Comparison of ENCODE assay signal across 12 cellular contexts in the genomic region with DNA sequence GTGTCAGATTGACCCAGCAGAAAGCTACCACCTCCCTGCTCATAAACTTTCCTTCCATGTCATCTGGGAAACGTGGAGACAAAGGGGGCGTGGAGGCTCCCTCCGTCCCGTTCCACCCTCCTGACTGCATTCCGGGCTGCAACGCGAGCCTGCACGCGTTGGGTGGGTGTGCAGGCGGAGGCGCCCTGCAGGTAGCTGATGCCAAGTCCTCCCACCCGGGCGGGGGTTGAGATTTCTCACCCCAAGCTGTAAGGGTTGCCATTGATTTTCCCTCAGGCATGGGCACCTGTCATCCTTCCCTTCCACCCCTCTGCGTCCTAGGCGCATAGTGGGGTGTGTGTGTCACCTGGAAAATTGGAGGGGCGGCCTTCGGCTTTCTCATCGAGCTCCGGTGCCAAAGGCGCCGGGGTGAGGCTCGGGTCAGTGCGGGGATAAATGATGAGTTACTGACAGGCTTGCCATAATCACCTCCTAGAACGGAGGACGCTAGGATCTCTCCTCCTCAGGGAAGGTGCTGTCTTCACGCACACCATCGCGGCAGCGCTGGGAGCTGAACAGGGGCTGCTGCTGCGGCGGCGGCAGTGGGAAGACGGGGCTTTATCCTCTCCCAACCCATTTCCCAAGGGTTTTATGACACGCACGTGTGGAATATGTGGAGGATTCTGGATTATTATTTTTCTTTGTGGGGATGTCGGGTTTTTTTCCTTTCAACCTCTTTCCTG. TPM values are rescaled to one million over a fixed set of nuclear protein-coding genes. Genes with fewer than 3 reads are reported as not detected.
DNase-seq lines count a peak whose midpoint lies in the region; ATAC-seq, FAIRE-seq and TF ChIP-seq lines count a peak whose summit lies in the region.
"Had no signal": no experiment of that assay in that cellular context is flagged by ENCODE, and none has a peak within 500 bp of the region (broad histone marks: within the 10 kb centered on the region; RNA-seq: fewer than 3 reads in every experiment).

No MANE protein-coding gene starts in this region.

- H3K9me3 ChIP-seq in GM23248 (ENCODE audit: low read depth) (no peaks in the 10 kb centered on the region), pancreas (no peaks in the 10 kb centered on the region)

- DNase-seq in GM23248 (no peak), NCI-H526 treated with DMSO at 0.1 percent for 48 hours (lab: John Stamatoyannopoulos, UW) (peak; percentile 17), glutamatergic neuron (peak; percentile 24), pancreas (peak in 1 of 6 donors; percentile 64), cortex of kidney (lab: John Stamatoyannopoulos, UW) (no peak), NCI-H1436 treated with DMSO at 0.1 percent for 48 hours (lab: John Stamatoyannopoulos, UW) (no peak)
- no peak for DNase-seq in stimulated activated CD4-positive, alpha-beta T cell treated with anti-CD3 and anti-CD28 coated beads, Interleukin-4, amount 100 ng/mL, for 4 hours
- DNase-seq in stimulated activated effector memory CD8-positive, alpha-beta T cell treated with anti-CD3 and anti-CD28 coated beads, Interleukin-12 subunit alpha, Interleukin-12 subunit beta, amount 100 ng/mL, for 72 hours (ENCODE audit: low spot score in 2 of 2) = no peak
- DNase-seq: DND-41, PC-3 had no signal

- peaks cover 5% of the 10 kb centered on the region for H3K9me3 Mint-ChIP-seq in glutamatergic neuron (ENCODE audit: unreplicated experiment)
- peaks cover 2% of the 10 kb centered on the region for H3K9me3 Mint-ChIP-seq in stimulated activated effector memory CD8-positive, alpha-beta T cell treated with anti-CD3 and anti-CD28 coated beads, Interleukin-12 subunit alpha, Interleukin-12 subunit beta, amount 100 ng/mL, for 72 hours

- H3K36me3 ChIP-seq in GM23248 (ENCODE audit: low read depth) (no peaks in the 10 kb centered on the region), pancreas (no peaks in the 10 kb centered on the region)

- H4K20me1 ChIP-seq in GM23248 (ENCODE audit: insufficient read depth) = no peaks in the 10 kb centered on the region

- no peak for FAIRE-seq in pancreas (lab: Jason Lieb, UNC)
- FAIRE-seq: K562 had no signal

- no peaks in the 10 kb centered on the region for H3K79me2 ChIP-seq in GM23248 (ENCODE audit: insufficient read depth)

- no peaks in the 10 kb centered on the region for H3K9me2 ChIP-seq in GM23248 (ENCODE audit: insufficient read depth)

- H3K4me3 Mint-ChIP-seq in glutamatergic neuron (ENCODE audit: unreplicated experiment) = peak overlapping the region; percentile 92
- no peak overlapping the region for H3K4me3 Mint-ChIP-seq in stimulated activated effector memory CD8-positive, alpha-beta T cell treated with anti-CD3 and anti-CD28 coated beads, Interleukin-12 subunit alpha, Interleukin-12 subunit beta, amount 100 ng/mL, for 72 hours

- peak overlapping the region; percentile 71 for H2AFZ ChIP-seq in GM23248

- peak in 2 of 4 donors; percentile 20 for ATAC-seq in pancreas
- ATAC-seq in stimulated activated effector memory CD8-positive, alpha-beta T cell treated with anti-CD3 and anti-CD28 coated beads, Interleukin-12 subunit alpha, Interleukin-12 subunit beta, amount 100 ng/mL, for 72 hours = no peak
- ATAC-seq: K562, PC-3 had no signal

- H3K27me3 Mint-ChIP-seq in glutamatergic neuron (ENCODE audit: unreplicated experiment) = peaks cover 12% of the 10 kb centered on the region

- no peak for TF ChIP-seq CTCF in glutamatergic neuron (IDR thresholded peaks at IDR 0.05; ENCODE audit: partially characterized antibody, unreplicated experiment)
- TF ChIP-seq CTCF in pancreas (IDR thresholded peaks at IDR 0.05) = no peak

- H3K27me3 ChIP-seq in GM23248 (replicated peaks; ENCODE audit: insufficient read depth) (peaks cover 25% of the 10 kb centered on the region; the same call in 1 of the 2 replicates), pancreas (peaks cover 0 to 3% (median 0%) of the 10 kb centered on the region in 4 donors)

- peaks cover 4% of the 10 kb centered on the region for H3K4me1 Mint-ChIP-seq in glutamatergic neuron (ENCODE audit: low read depth, unreplicated experiment)
- no peaks in the 10 kb centered on the region for H3K4me1 Mint-ChIP-seq in stimulated activated effector memory CD8-positive, alpha-beta T cell treated with anti-CD3 and anti-CD28 coated beads, Interleukin-12 subunit alpha, Interleukin-12 subunit beta, amount 100 ng/mL, for 72 hours

- no peak overlapping the region for H3K9ac ChIP-seq in GM23248

- H3K4me3 ChIP-seq in GM23248 = peak overlapping the region; percentile 69
- H3K4me3 ChIP-seq in pancreas = peak overlapping the region; percentile 35 to 64 (median 44)
- H3K4me3 ChIP-seq: K562 had no signal

- in situ Hi-C loops in GM23248 (cut with MboI) = no loop called here

- WGBS in GM23248 (ENCODE audit: low coverage in 1 of 2, low lambda C conversion rate in 2 of 2, missing lambda C conversion rate in 2 of 2), 2 experiments = 3% methylated on average over 36 of the region's 36 CpGs
- WGBS in pancreas, 2 donors = 2% methylated on average over 33 to 36 of the region's 36 CpGs

- H3K27ac ChIP-seq in GM23248 (no peak overlapping the region), pancreas (no peak overlapping the region)
- H3K27ac ChIP-seq: epithelial cell of prostate had no signal

- peak overlapping the region; percentile 81 for H3K4me2 ChIP-seq in GM23248 (ENCODE audit: unreplicated experiment)

- H3F3A ChIP-seq in GM23248 (ENCODE audit: insufficient read depth) = no peaks in the 10 kb centered on the region

- no peaks in the 10 kb centered on the region for H3K4me1 ChIP-seq in GM23248 (ENCODE audit: insufficient read depth)
- peaks cover 0 to 8% (median 0%) of the 10 kb centered on the region in 3 donors for H3K4me1 ChIP-seq in pancreas

- intact Hi-C loops in pancreas (cut with DNase I) = loop anchor here in 1 of 3 donors (10.0 kb wide), 1 partner anchor 55 kb away; no protein-coding TSS in a partner anchor

- H3K27ac Mint-ChIP-seq in glutamatergic neuron (ENCODE audit: unreplicated experiment) = no peak overlapping the region
- H3K27ac Mint-ChIP-seq in stimulated activated effector memory CD8-positive, alpha-beta T cell treated with anti-CD3 and anti-CD28 coated beads, Interleukin-12 subunit alpha, Interleukin-12 subunit beta, amount 100 ng/mL, for 72 hours = no peak overlapping the region

- H3K36me3 Mint-ChIP-seq in glutamatergic neuron (ENCODE audit: unreplicated experiment) = no peaks in the 10 kb centered on the region
- H3K36me3 Mint-ChIP-seq in stimulated activated effector memory CD8-positive, alpha-beta T cell treated with anti-CD3 and anti-CD28 coated beads, Interleukin-12 subunit alpha, Interleukin-12 subunit beta, amount 100 ng/mL, for 72 hours = no peaks in the 10 kb centered on the region

RNA-seq across cellular contexts. Expression of a gene that starts 0.9 kb away (rescaled TPM):
- total RNA-seq in GM23248 (2014; rRNA removed; shearing (Covaris generic)) = not detected in 2 replicates
- not detected in 2 replicates for polyA plus RNA-seq in GM23248 (2016; fragmentation: Nextera tagmentation; extraction: Ambion mirVana)
- 7.4 TPM for total RNA-seq in glutamatergic neuron (ENCODE audit: unreplicated experiment)
- 1 to 10 TPM in 1 of 6 donors, under 1 TPM in 4, not detected in 1; 0.32 to 1.0 (median 0.55) TPM for total RNA-seq in pancreas
- polyA plus RNA-seq in pancreas = 1 to 10 TPM in 1 of 2 donors, under 1 TPM in 1; 0.30 to 3.1 TPM
- total RNA-seq: K562, PC-3 had no signal
- polyA plus RNA-seq: K562 had no signal

Comparison
In these comparisons a context has a peak if more than half of its experiments do, and no peak if none do; other contexts are left out.
1. DNase-seq: peak in NCI-H526 treated with DMSO at 0.1 percent for 48 hours (single experiment) and glutamatergic neuron (single experiment); none in GM23248 (single experiment), stimulated activated CD4-positive, alpha-beta T cell treated with anti-CD3 and anti-CD28 coated beads, Interleukin-4, amount 100 ng/mL, for 4 hours (0 of 2), stimulated activated effector memory CD8-positive, alpha-beta T cell treated with anti-CD3 and anti-CD28 coated beads, Interleukin-12 subunit alpha, Interleukin-12 subunit beta, amount 100 ng/mL, for 72 hours (0 of 2), cortex of kidney (single experiment) and NCI-H1436 treated with DMSO at 0.1 percent for 48 hours (single experiment).